In the genomic region with DNA sequence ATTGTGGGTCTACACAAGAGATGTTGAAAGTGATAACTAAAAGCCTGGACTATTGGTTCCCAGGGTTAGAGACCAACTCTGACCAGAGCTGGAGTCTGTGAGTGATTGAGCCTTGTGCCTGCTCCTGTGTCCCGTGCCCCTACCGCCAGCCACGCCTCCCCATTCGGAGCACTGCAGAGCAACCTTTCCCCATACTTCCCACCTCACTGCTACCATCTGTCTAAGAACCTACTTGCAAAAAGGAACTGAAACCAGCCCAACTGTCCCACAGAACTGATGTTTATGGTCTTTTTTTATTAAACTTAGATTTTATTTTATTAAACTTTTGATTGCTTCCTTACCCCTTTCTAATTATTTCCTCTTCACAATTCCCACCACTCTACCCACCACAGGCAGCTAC, we compare ENCODE assay signal across 13 cellular contexts.
DNase-seq lines count a peak whose midpoint lies in the region; ATAC-seq, FAIRE-seq and TF ChIP-seq lines count a peak whose summit lies in the region.
"Had no signal": no experiment of that assay in that cellular context is flagged by ENCODE, and none has a peak within 500 bp of the region (broad histone marks: within the 10 kb centered on the region; RNA-seq: fewer than 3 reads in every experiment).

No MANE protein-coding gene starts in this region.

- no peak for FAIRE-seq in frontal cortex (lab: Jason Lieb, UNC)
- FAIRE-seq: HTR-8/SVneo had no signal

- H3K4me1 ChIP-seq in OCI-LY7 (ENCODE audit: insufficient read depth, low read length, poor library complexity, severe bottlenecking): no peaks in the 10 kb centered on the region
- H3K4me1 ChIP-seq: SJCRH30 had no signal

- no peak for TF ChIP-seq CTCF in OCI-LY7 (conservative IDR thresholded peaks at IDR 0.05; ENCODE audit: low read length)
- TF ChIP-seq CTCF in CD4-positive, alpha-beta T cell (IDR thresholded peaks at IDR 0.05): no peak

- H3K4me3 ChIP-seq in OCI-LY7 (ENCODE audit: low read depth, low read length, poor library complexity, severe bottlenecking): no peak overlapping the region
- H3K4me3 ChIP-seq: SJCRH30 had no signal

- H3K9me3 ChIP-seq in OCI-LY7 (ENCODE audit: low read length): no peaks in the 10 kb centered on the region
- no peaks in the 10 kb centered on the region for H3K9me3 ChIP-seq in CD4-positive, alpha-beta T cell (ENCODE audit: control insufficient read depth, low read length)
- H3K9me3 ChIP-seq: SJCRH30 had no signal

- H3K9me2 ChIP-seq in OCI-LY7 (ENCODE audit: insufficient read depth, low read length): no peaks in the 10 kb centered on the region

- H3K27ac ChIP-seq in OCI-LY7 (ENCODE audit: low read depth, low read length, poor library complexity, severe bottlenecking): no peak overlapping the region
- no peak overlapping the region for H3K27ac ChIP-seq in CD4-positive, alpha-beta T cell (ENCODE audit: low read depth, low read length)
- H3K27ac ChIP-seq: SJCRH30 had no signal

- H3K4me2 ChIP-seq in OCI-LY7 (ENCODE audit: low read length): no peak overlapping the region

- H4K20me1 ChIP-seq in OCI-LY7 (ENCODE audit: insufficient read depth, low read length): no peaks in the 10 kb centered on the region

- H3K4me3 Mint-ChIP-seq in CD4-positive, alpha-beta T cell: no peak overlapping the region
- H3K4me3 Mint-ChIP-seq in activated T-helper 1 cell treated with anti-CD3 and anti-CD28 coated beads, Interleukin-12 subunit alpha, Interleukin-12 subunit beta, Interleukin-2, Interleukin-4 antibody, amounts not matched to agents 30 ng/mL and 10 ng/mL and 1 ng/mL, durations not matched to agents 14 hours and 24 hours and 36 hours: no peak overlapping the region
- H3K4me3 Mint-ChIP-seq in activated CD4-positive, alpha-beta T cell treated with anti-CD3 and anti-CD28 coated beads for 36 hours: no peak overlapping the region

- H3K27me3 ChIP-seq in CD4-positive, alpha-beta T cell (ENCODE audit: control insufficient read depth, insufficient read depth, low read length): peaks cover 7% of the 10 kb centered on the region
- H3K27me3 ChIP-seq: SJCRH30 had no signal

- POLR2A ChIA-PET in OCI-LY7 (lab: Charles Lee): no interaction called here
- POLR2A ChIA-PET in CD4-positive, alpha-beta T cell (lab: Charles Lee): no interaction called here
- POLR2A ChIA-PET in activated CD4-positive, alpha-beta T cell treated with anti-CD3 and anti-CD28 coated beads for 36 hours (lab: Charles Lee): no interaction called here

- no TSS peak for BruUV-seq in OCI-LY7 (replicated peaks; lab: Mats Ljungman, UMichigan)

- CTCF ChIA-PET in OCI-LY7 (lab: Charles Lee; ENCODE audit: unreplicated experiment): no interaction called here
- CTCF ChIA-PET in CD4-positive, alpha-beta T cell (lab: Charles Lee): no interaction called here
- CTCF ChIA-PET in activated CD4-positive, alpha-beta T cell treated with anti-CD3 and anti-CD28 coated beads for 36 hours (lab: Charles Lee): no interaction called here

- H3K36me3 ChIP-seq in OCI-LY7 (ENCODE audit: insufficient read depth, low read length): no peaks in the 10 kb centered on the region
- H3K36me3 ChIP-seq: SJCRH30 had no signal

- no peaks in the 10 kb centered on the region for H3K9me3 Mint-ChIP-seq in CD4-positive, alpha-beta T cell
- no peaks in the 10 kb centered on the region for H3K9me3 Mint-ChIP-seq in activated T-helper 1 cell treated with anti-CD3 and anti-CD28 coated beads, Interleukin-12 subunit alpha, Interleukin-12 subunit beta, Interleukin-2, Interleukin-4 antibody, amounts not matched to agents 30 ng/mL and 10 ng/mL and 1 ng/mL, durations not matched to agents 14 hours and 24 hours and 36 hours
- no peaks in the 10 kb centered on the region for H3K9me3 Mint-ChIP-seq in activated CD4-positive, alpha-beta T cell treated with anti-CD3 and anti-CD28 coated beads for 36 hours (ENCODE audit: low read depth)

- no peaks in the 10 kb centered on the region for H3K79me2 ChIP-seq in OCI-LY7 (ENCODE audit: insufficient read depth, low read depth, low read length)

- ATAC-seq in GM18511 (IDR thresholded peaks at IDR 0.05; ENCODE audit: unreplicated experiment) (peak; percentile 69), GM21526 (IDR thresholded peaks at IDR 0.05; ENCODE audit: low FRiP score, unreplicated experiment) (peak; percentile 80), HG03108 (IDR thresholded peaks at IDR 0.05; ENCODE audit: unreplicated experiment) (peak; percentile 76)
- ATAC-seq in CD4-positive, alpha-beta T cell (ENCODE audit: poor library complexity): no peak
- ATAC-seq in activated CD4-positive, alpha-beta T cell treated with anti-CD3 and anti-CD28 coated beads for 36 hours: no peak
- ATAC-seq: right cardiac atrium had no signal

- no peaks in the 10 kb centered on the region for H3K36me3 Mint-ChIP-seq in CD4-positive, alpha-beta T cell (ENCODE audit: low read depth)
- no peaks in the 10 kb centered on the region for H3K36me3 Mint-ChIP-seq in activated T-helper 1 cell treated with anti-CD3 and anti-CD28 coated beads, Interleukin-12 subunit alpha, Interleukin-12 subunit beta, Interleukin-2, Interleukin-4 antibody, amounts not matched to agents 30 ng/mL and 10 ng/mL and 1 ng/mL, durations not matched to agents 14 hours and 24 hours and 36 hours (ENCODE audit: low read depth)
- H3K36me3 Mint-ChIP-seq in activated CD4-positive, alpha-beta T cell treated with anti-CD3 and anti-CD28 coated beads for 36 hours (ENCODE audit: low read depth): no peaks in the 10 kb centered on the region

- peaks cover 27% of the 10 kb centered on the region for H3K27me3 Mint-ChIP-seq in CD4-positive, alpha-beta T cell
- H3K27me3 Mint-ChIP-seq in activated T-helper 1 cell treated with anti-CD3 and anti-CD28 coated beads, Interleukin-12 subunit alpha, Interleukin-12 subunit beta, Interleukin-2, Interleukin-4 antibody, amounts not matched to agents 30 ng/mL and 10 ng/mL and 1 ng/mL, durations not matched to agents 14 hours and 24 hours and 36 hours (ENCODE audit: insufficient read depth): peaks cover 10% of the 10 kb centered on the region
- H3K27me3 Mint-ChIP-seq in activated CD4-positive, alpha-beta T cell treated with anti-CD3 and anti-CD28 coated beads for 36 hours: peaks cover 9% of the 10 kb centered on the region

- intact Hi-C loops in OCI-LY7 (cut with micrococcal nuclease; ENCODE audit: unreplicated experiment): no loop called here
- intact Hi-C loops in CD4-positive, alpha-beta T cell (cut with DNase I, micrococcal nuclease): no loop called here
- intact Hi-C loops in activated T-helper 1 cell treated with anti-CD3 and anti-CD28 coated beads, Interleukin-12 subunit alpha, Interleukin-12 subunit beta, Interleukin-2, Interleukin-4 antibody, amounts not matched to agents 30 ng/mL and 10 ng/mL and 1 ng/mL, durations not matched to agents 14 hours and 24 hours and 36 hours (cut with micrococcal nuclease): no loop called here
- intact Hi-C loops in activated CD4-positive, alpha-beta T cell treated with anti-CD3 and anti-CD28 coated beads for 36 hours (cut with DNase I, micrococcal nuclease): no loop called here

- no peaks in the 10 kb centered on the region for H3K4me1 Mint-ChIP-seq in CD4-positive, alpha-beta T cell (ENCODE audit: low read depth)
- no peaks in the 10 kb centered on the region for H3K4me1 Mint-ChIP-seq in activated T-helper 1 cell treated with anti-CD3 and anti-CD28 coated beads, Interleukin-12 subunit alpha, Interleukin-12 subunit beta, Interleukin-2, Interleukin-4 antibody, amounts not matched to agents 30 ng/mL and 10 ng/mL and 1 ng/mL, durations not matched to agents 14 hours and 24 hours and 36 hours (ENCODE audit: low read depth)
- H3K4me1 Mint-ChIP-seq in activated CD4-positive, alpha-beta T cell treated with anti-CD3 and anti-CD28 coated beads for 36 hours: no peaks in the 10 kb centered on the region

- no peak overlapping the region for H3K27ac Mint-ChIP-seq in CD4-positive, alpha-beta T cell
- no peak overlapping the region for H3K27ac Mint-ChIP-seq in activated T-helper 1 cell treated with anti-CD3 and anti-CD28 coated beads, Interleukin-12 subunit alpha, Interleukin-12 subunit beta, Interleukin-2, Interleukin-4 antibody, amounts not matched to agents 30 ng/mL and 10 ng/mL and 1 ng/mL, durations not matched to agents 14 hours and 24 hours and 36 hours
- H3K27ac Mint-ChIP-seq in activated CD4-positive, alpha-beta T cell treated with anti-CD3 and anti-CD28 coated beads for 36 hours: no peak overlapping the region

- peak; percentile 19 for DNase-seq in OCI-LY7 (ENCODE audit: low spot score)
- DNase-seq in CD4-positive, alpha-beta T cell: no peak
- no peak for DNase-seq in activated T-helper 1 cell treated with anti-CD3 and anti-CD28 coated beads, Interleukin-12 subunit alpha, Interleukin-12 subunit beta, Interleukin-2, Interleukin-4 antibody, amounts not matched to agents 30 ng/mL and 10 ng/mL and 1 ng/mL, durations not matched to agents 14 hours and 24 hours and 36 hours (ENCODE audit: low spot score)
- DNase-seq in activated CD4-positive, alpha-beta T cell treated with anti-CD3 and anti-CD28 coated beads for 36 hours: no peak
- no peak for DNase-seq in frontal cortex (ENCODE audit: low spot score in 2 of 2)
- DNase-seq: activated CD4-positive, alpha-beta T cell treated with anti-CD3 and anti-CD28 coated beads, Interleukin-2, amount 50 U/mL, for 4 hours; midbrain; right cardiac atrium; SJCRH30 had no signal

- H2AFZ ChIP-seq in OCI-LY7 (ENCODE audit: low read length): no peak overlapping the region

Comparison
In these comparisons a context has a peak if more than half of its experiments do, and no peak if none do; other contexts are left out.
1. ATAC-seq: peak in GM18511 (single experiment), GM21526 (single experiment) and HG03108 (single experiment); none in CD4-positive, alpha-beta T cell (single experiment) and activated CD4-positive, alpha-beta T cell treated with anti-CD3 and anti-CD28 coated beads for 36 hours (single experiment).